In genomic region chr3:71067977-71068376, GRCh38 we compare ENCODE assay signal across 13 cellular contexts.
A peak's percentile ranks its signal among the peaks of the same experiment; 100 is the strongest.
DNase-seq lines count a peak whose midpoint lies in the region; ATAC-seq, FAIRE-seq and TF ChIP-seq lines count a peak whose summit lies in the region.
"Had no signal": no experiment of that assay in that cellular context is flagged by ENCODE, and none has a peak within 500 bp of the region (broad histone marks: within the 10 kb centered on the region; RNA-seq: fewer than 3 reads in every experiment).

No MANE protein-coding gene starts in this region.

- H3K79me2 ChIP-seq in HepG2 (ENCODE audit: insufficient read depth, low read length), result peaks cover 44% of the 10 kb centered on the region

- no peak for TF ChIP-seq CTCF in HepG2 (CRISPR knock-in tag; IDR thresholded peaks at IDR 0.05)
- no peak for TF ChIP-seq CTCF in right lobe of liver (IDR thresholded peaks at IDR 0.05)
- TF ChIP-seq CTCF in WTC11 (IDR thresholded peaks at IDR 0.05), result no peak
- TF ChIP-seq CTCF in GM10266 (IDR thresholded peaks at IDR 0.05; ENCODE audit: control insufficient read depth, insufficient read depth, low read depth, missing control alignments), result no peak
- TF ChIP-seq CTCF in colonic mucosa (IDR thresholded peaks at IDR 0.05), result no peak

- TF ChIP-seq POLR2A in HepG2 (IDR thresholded peaks at IDR 0.05; ENCODE audit: insufficient read depth in 1 of 2, low read depth in 2 of 2, low read length in 2 of 2), result no peak
- TF ChIP-seq POLR2A in right lobe of liver (IDR thresholded peaks at IDR 0.05), result no peak

- no peak for TF ChIP-seq RAD21 in HepG2 (CRISPR knock-in tag; IDR thresholded peaks at IDR 0.05)

- no peaks in the 10 kb centered on the region for H4K20me1 ChIP-seq in HepG2 (ENCODE audit: insufficient read depth, low read length)

- H3K36me3 Mint-ChIP-seq in WTC11, result no peaks in the 10 kb centered on the region
- H3K36me3 Mint-ChIP-seq in memory B cell, result no peaks in the 10 kb centered on the region

- H3K36me3 ChIP-seq in HepG2 (replicated peaks in 1 of 2; ENCODE audit: control insufficient read depth in 1 of 2, insufficient read depth in 2 of 2, low read length in 2 of 2) (no peaks in the 10 kb centered on the region), right lobe of liver (no peaks in the 10 kb centered on the region), colonic mucosa (no peaks in the 10 kb centered on the region)
- H3K36me3 ChIP-seq: upper lobe of right lung had no signal

- H3K4me1 Mint-ChIP-seq in WTC11 (peaks cover 51% of the 10 kb centered on the region), memory B cell (peaks cover 30% of the 10 kb centered on the region)

- no peaks in the 10 kb centered on the region for H3K9me3 Mint-ChIP-seq in WTC11
- H3K9me3 Mint-ChIP-seq in memory B cell, result no peaks in the 10 kb centered on the region

- H3K27ac Mint-ChIP-seq in WTC11 (peak overlapping the region; percentile 11; the same call in 1 of the 2 replicates), memory B cell (peak overlapping the region; percentile 90)

- H3K27me3 ChIP-seq in HepG2 (ENCODE audit: control insufficient read depth in 1 of 2, insufficient read depth in 2 of 2, low read length in 2 of 2) (no peaks in the 10 kb centered on the region; a peak in 1 of 5 replicates), right lobe of liver (no peaks in the 10 kb centered on the region), colonic mucosa (no peaks in the 10 kb centered on the region)
- H3K27me3 ChIP-seq: upper lobe of right lung had no signal

- peak overlapping the region; percentile 12 for H3K27ac ChIP-seq in HepG2 (ENCODE audit: extremely low read length, insufficient read depth, low read length)
- no peak overlapping the region for H3K27ac ChIP-seq in right lobe of liver
- H3K27ac ChIP-seq in colonic mucosa, result no peak overlapping the region
- H3K27ac ChIP-seq: GM23248, upper lobe of right lung had no signal

- H3K9ac ChIP-seq in HepG2 (ENCODE audit: insufficient read depth, low read depth, low read length), result no peak overlapping the region
- H3K9ac ChIP-seq in colonic mucosa (ENCODE audit: low read depth in 2 of 2, low read length in 2 of 2), result peak overlapping the region in 1 of 2 donors; percentile 28
- H3K9ac ChIP-seq: GM23248 had no signal

- TF ChIP-seq EP300 in HepG2 (IDR thresholded peaks at IDR 0.05; ENCODE audit: low read depth in 2 of 2, low read length in 2 of 2) (no peak), HepG2 (CRISPR knock-in tag; IDR thresholded peaks at IDR 0.05; ENCODE audit: borderline replicate concordance) (no peak)

- no peak overlapping the region for H2AFZ ChIP-seq in HepG2 (ENCODE audit: low read length)
- H2AFZ ChIP-seq: GM23248 had no signal

- 61% methylated on average over 2 of the region's 2 CpGs for WGBS in HepG2 (ENCODE audit: low lambda C conversion rate)
- WGBS in right lobe of liver (ENCODE audit: insufficient coverage, low coverage, low lambda C conversion rate, missing lambda C conversion rate), result 36% methylated on average over 2 of the region's 2 CpGs

- H3K4me3 Mint-ChIP-seq in WTC11 (no peak overlapping the region), memory B cell (peak overlapping the region; percentile 3)

- no TSS peak for BruUV-seq in HepG2 (replicated peaks; lab: Mats Ljungman, UMichigan)

- ATAC-seq in HepG2 (no peak), right lobe of liver (no peak), WTC11 (no peak), memory B cell (ENCODE audit: low read depth) (no peak), HG03342 (IDR thresholded peaks at IDR 0.05; ENCODE audit: unreplicated experiment) (no peak)
- ATAC-seq: upper lobe of right lung had no signal

- peaks cover 8% of the 10 kb centered on the region for H3K27me3 Mint-ChIP-seq in WTC11 (ENCODE audit: low read depth)
- H3K27me3 Mint-ChIP-seq in memory B cell, result no peaks in the 10 kb centered on the region

- no peaks in the 10 kb centered on the region for H3K9me3 ChIP-seq in HepG2 (ENCODE audit: low read length)
- no peaks in the 10 kb centered on the region for H3K9me3 ChIP-seq in right lobe of liver
- no peaks in the 10 kb centered on the region for H3K9me3 ChIP-seq in colonic mucosa
- H3K9me3 ChIP-seq: upper lobe of right lung had no signal

- no peak for FAIRE-seq in HepG2 (lab: Jason Lieb, UNC)

- CTCF ChIA-PET in HepG2 (lab: Yijun Ruan, JAX; ENCODE audit: low intra/inter-chr PET ratio, low total read pairs), result no interaction called here
- CTCF ChIA-PET in WTC11 (lab: Charles Lee), result no interaction called here

- POLR2A ChIA-PET in HepG2 (lab: Yijun Ruan, JAX), result interaction anchor here (1.0 to 1.2 kb wide), 2 partner anchors 9 to 19 kb away, joined by 3 read pairs; no protein-coding TSS in a partner anchor
- POLR2A ChIA-PET in WTC11 (lab: Charles Lee), result no interaction called here

- DNase-seq in HepG2 (ENCODE audit: low spot score) (peak; percentile 29), right lobe of liver (no peak), WTC11 (ENCODE audit: low spot score) (no peak), memory B cell (ENCODE audit: low spot score in 2 of 2) (no peak), GM10266 (ENCODE audit: extremely low spot score) (no peak), superior temporal gyrus (ENCODE audit: extremely low spot score) (no peak), colonic mucosa (no peak)
- DNase-seq: GM23248, head of caudate nucleus, Kasumi-1, NCI-H226, upper lobe of right lung had no signal

- intact Hi-C loops in HepG2 (cut with micrococcal nuclease; ENCODE audit: unreplicated experiment) (loop anchor here (5.0 to 10.0 kb wide), 3 partner anchors 87 to 514 kb away; partner anchors contain the start of gene FOXP1), right lobe of liver (cut with DNase I) (loop anchor here in 1 of 2 donors (10.0 kb wide), 1 partner anchor 63 kb away; no protein-coding TSS in a partner anchor), colonic mucosa (cut with DNase I) (loop anchor here (5.0 kb wide), 2 partner anchors 59 to 61 kb away; no protein-coding TSS in a partner anchor)

- H3K4me2 ChIP-seq in HepG2 (ENCODE audit: low read depth, low read length), result no peak overlapping the region

- in situ Hi-C loops in HepG2 (cut with HindIII; ENCODE audit: extremely low pct_ligation_motif_present, low pct_unique_long_range_greater_than_20kb), result no loop called here

- no peak overlapping the region for H3K4me3 ChIP-seq in HepG2 (replicated peaks in 1 of 3; ENCODE audit: insufficient read depth in 1 of 3, low read depth in 2 of 3, low read length in 3 of 3)
- H3K4me3 ChIP-seq in right lobe of liver, result no peak overlapping the region
- H3K4me3 ChIP-seq in colonic mucosa, result no peak overlapping the region
- H3K4me3 ChIP-seq: GM23248, upper lobe of right lung had no signal

- H3K4me1 ChIP-seq in HepG2 (ENCODE audit: insufficient read depth, low read length), result peaks cover 50% of the 10 kb centered on the region
- H3K4me1 ChIP-seq in right lobe of liver, result peaks cover 0 to 33% (median 9%) of the 10 kb centered on the region in 4 donors
- peaks cover 6% of the 10 kb centered on the region for H3K4me1 ChIP-seq in colonic mucosa

TF ChIP-seq in WTC11, 78 proteins besides CTCF, POLR2A, EP300 and RAD21:
- TF ChIP-seq, protein P1, sequence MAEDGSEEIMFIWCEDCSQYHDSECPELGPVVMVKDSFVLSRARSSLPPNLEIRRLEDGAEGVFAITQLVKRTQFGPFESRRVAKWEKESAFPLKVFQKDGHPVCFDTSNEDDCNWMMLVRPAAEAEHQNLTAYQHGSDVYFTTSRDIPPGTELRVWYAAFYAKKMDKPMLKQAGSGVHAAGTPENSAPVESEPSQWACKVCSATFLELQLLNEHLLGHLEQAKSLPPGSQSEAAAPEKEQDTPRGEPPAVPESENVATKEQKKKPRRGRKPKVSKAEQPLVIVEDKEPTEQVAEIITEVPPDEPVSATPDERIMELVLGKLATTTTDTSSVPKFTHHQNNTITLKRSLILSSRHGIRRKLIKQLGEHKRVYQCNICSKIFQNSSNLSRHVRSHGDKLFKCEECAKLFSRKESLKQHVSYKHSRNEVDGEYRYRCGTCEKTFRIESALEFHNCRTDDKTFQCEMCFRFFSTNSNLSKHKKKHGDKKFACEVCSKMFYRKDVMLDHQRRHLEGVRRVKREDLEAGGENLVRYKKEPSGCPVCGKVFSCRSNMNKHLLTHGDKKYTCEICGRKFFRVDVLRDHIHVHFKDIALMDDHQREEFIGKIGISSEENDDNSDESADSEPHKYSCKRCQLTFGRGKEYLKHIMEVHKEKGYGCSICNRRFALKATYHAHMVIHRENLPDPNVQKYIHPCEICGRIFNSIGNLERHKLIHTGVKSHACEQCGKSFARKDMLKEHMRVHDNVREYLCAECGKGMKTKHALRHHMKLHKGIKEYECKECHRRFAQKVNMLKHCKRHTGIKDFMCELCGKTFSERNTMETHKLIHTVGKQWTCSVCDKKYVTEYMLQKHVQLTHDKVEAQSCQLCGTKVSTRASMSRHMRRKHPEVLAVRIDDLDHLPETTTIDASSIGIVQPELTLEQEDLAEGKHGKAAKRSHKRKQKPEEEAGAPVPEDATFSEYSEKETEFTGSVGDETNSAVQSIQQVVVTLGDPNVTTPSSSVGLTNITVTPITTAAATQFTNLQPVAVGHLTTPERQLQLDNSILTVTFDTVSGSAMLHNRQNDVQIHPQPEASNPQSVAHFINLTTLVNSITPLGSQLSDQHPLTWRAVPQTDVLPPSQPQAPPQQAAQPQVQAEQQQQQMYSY (CRISPR knock-in tag; IDR thresholded peaks at IDR 0.05), result no peak
- TF ChIP-seq, protein P2, sequence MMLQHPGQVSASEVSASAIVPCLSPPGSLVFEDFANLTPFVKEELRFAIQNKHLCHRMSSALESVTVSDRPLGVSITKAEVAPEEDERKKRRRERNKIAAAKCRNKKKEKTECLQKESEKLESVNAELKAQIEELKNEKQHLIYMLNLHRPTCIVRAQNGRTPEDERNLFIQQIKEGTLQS (CRISPR knock-in tag; conservative IDR thresholded peaks at IDR 0.05), result no peak
- TF ChIP-seq CREM (CRISPR knock-in tag; IDR thresholded peaks at IDR 0.05) (no peak), MLX (CRISPR knock-in tag; IDR thresholded peaks at IDR 0.05) (no peak), NFATC4 (CRISPR knock-in tag; IDR thresholded peaks at IDR 0.05) (no peak), ZNF317 (CRISPR knock-in tag; IDR thresholded peaks at IDR 0.05; ENCODE audit: borderline replicate concordance, low read depth) (no peak), JUN (CRISPR knock-in tag; IDR thresholded peaks at IDR 0.05) (no peak), CDX4 (CRISPR knock-in tag; IDR thresholded peaks at IDR 0.05; ENCODE audit: borderline replicate concordance) (no peak)
